ENCODE assay signal across 14 cellular contexts in genomic region chr4:99447513-99447912, GRCh38. TPM values are rescaled to one million over a fixed set of nuclear protein-coding genes. Genes with fewer than 3 reads are reported as not detected.
DNase-seq lines count a peak whose midpoint lies in the region; ATAC-seq and TF ChIP-seq lines count a peak whose summit lies in the region.
"Had no signal": no experiment of that assay in that cellular context is flagged by ENCODE, and none has a peak within 500 bp of the region (broad histone marks: within the 10 kb centered on the region; RNA-seq: fewer than 3 reads in every experiment).

No MANE protein-coding gene starts in this region.

- H3K9me3 Mint-ChIP-seq in endothelial cell (ENCODE audit: unreplicated experiment) = no peaks in the 10 kb centered on the region
- H3K9me3 Mint-ChIP-seq in natural killer cell = peaks cover 5 to 8% of the 10 kb centered on the region in 2 donors

- 80 to 95% methylated on average over 1 to 2 of the region's 3 CpGs for WGBS in ectodermal cell, 2 experiments
- 94% methylated on average over 3 of the region's 3 CpGs for whole genome bisulfite sequencing in SK-N-SH (ENCODE audit: low lambda C conversion rate)

- intact Hi-C loops in natural killer cell (cut with micrococcal nuclease) = no loop called here

- H4K20me1 ChIP-seq in SK-N-SH (ENCODE audit: insufficient read depth) = no peaks in the 10 kb centered on the region

- no peak overlapping the region for H3K9ac ChIP-seq in SK-N-SH

- TF ChIP-seq CTCF in endothelial cell (IDR thresholded peaks at IDR 0.05; ENCODE audit: unreplicated experiment) (no peak), SK-N-SH (IDR thresholded peaks at IDR 0.05) (no peak), natural killer cell (IDR thresholded peaks at IDR 0.05) (no peak)

- H3K36me3 ChIP-seq in ectodermal cell (ENCODE audit: control insufficient read depth, insufficient read depth, low read length) (no peaks in the 10 kb centered on the region), SK-N-SH (replicated peaks in 1 of 2; ENCODE audit: control insufficient read depth in 1 of 2, insufficient read depth in 2 of 2, low read length in 1 of 2) (no peaks in the 10 kb centered on the region)

- peak overlapping the region; percentile 45 for H3K27ac ChIP-seq in ectodermal cell (ENCODE audit: insufficient read depth, low read depth, low read length, poor library complexity, severe bottlenecking)
- H3K27ac ChIP-seq in SK-N-SH (ENCODE audit: low read depth in 2 of 2, low read length in 1 of 2) = no peak overlapping the region
- H3K27ac ChIP-seq: coronary artery had no signal

- no peaks in the 10 kb centered on the region for H3K36me3 Mint-ChIP-seq in endothelial cell (ENCODE audit: low read depth, unreplicated experiment)
- H3K36me3 Mint-ChIP-seq in natural killer cell = peaks cover 7% of the 10 kb centered on the region

- ATAC-seq in GM18508 (IDR thresholded peaks at IDR 0.05; ENCODE audit: insufficient read depth, unreplicated experiment) (peak; percentile 28), GM21447 (IDR thresholded peaks at IDR 0.05; ENCODE audit: unreplicated experiment) (peak; percentile 6), HG03159 (IDR thresholded peaks at IDR 0.05; ENCODE audit: unreplicated experiment) (peak; percentile 40), natural killer cell (no peak)

- no peak overlapping the region for H3K4me3 Mint-ChIP-seq in endothelial cell (ENCODE audit: unreplicated experiment)
- H3K4me3 Mint-ChIP-seq in natural killer cell = no peak overlapping the region
- H3K4me3 Mint-ChIP-seq: activated CD4-positive, alpha-beta T cell treated with anti-CD3 and anti-CD28 coated beads, Interleukin-2, amount 10 ng/mL, durations not matched to agents 7 days and 5 days; activated naive CD8-positive, alpha-beta T cell; stimulated activated naive CD8-positive, alpha-beta T cell treated with anti-CD3 and anti-CD28 coated beads, Interleukin-15, Interleukin-2, amounts not matched to agents 100 ng/mL and 50 ng/mL, for 24 hours had no signal

- POLR2A ChIA-PET in SK-N-SH (lab: Yijun Ruan, JAX) = no interaction called here

- H3K9me3 ChIP-seq in ectodermal cell (ENCODE audit: control insufficient read depth, low read length) = no peaks in the 10 kb centered on the region
- H3K9me3 ChIP-seq in SK-N-SH = no peaks in the 10 kb centered on the region

- H3K27ac Mint-ChIP-seq in endothelial cell (ENCODE audit: unreplicated experiment) (no peak overlapping the region), natural killer cell (no peak overlapping the region)
- H3K27ac Mint-ChIP-seq: activated CD4-positive, alpha-beta T cell treated with anti-CD3 and anti-CD28 coated beads, Interleukin-2, amount 10 ng/mL, durations not matched to agents 7 days and 5 days; activated naive CD8-positive, alpha-beta T cell; stimulated activated naive CD8-positive, alpha-beta T cell treated with anti-CD3 and anti-CD28 coated beads, Interleukin-15, Interleukin-2, amounts not matched to agents 100 ng/mL and 50 ng/mL, for 24 hours had no signal

- H2AFZ ChIP-seq in SK-N-SH (ENCODE audit: low read depth) = no peak overlapping the region

- no peak for TF ChIP-seq RAD21 in SK-N-SH (IDR thresholded peaks at IDR 0.05; ENCODE audit: low read length)

- H3K4me1 Mint-ChIP-seq in endothelial cell (ENCODE audit: unreplicated experiment) (no peaks in the 10 kb centered on the region), natural killer cell (no peaks in the 10 kb centered on the region)

- H3F3A ChIP-seq in SK-N-SH (replicated peaks; ENCODE audit: insufficient read depth) = no peaks in the 10 kb centered on the region

- no peaks in the 10 kb centered on the region for H3K79me2 ChIP-seq in SK-N-SH (ENCODE audit: insufficient read depth)

- H3K27me3 ChIP-seq in ectodermal cell (ENCODE audit: control insufficient read depth, insufficient read depth, low read length, poor library complexity, severe bottlenecking) (no peaks in the 10 kb centered on the region), SK-N-SH (ENCODE audit: insufficient read depth) (no peaks in the 10 kb centered on the region)

- peaks cover 1% of the 10 kb centered on the region for H3K27me3 Mint-ChIP-seq in endothelial cell (ENCODE audit: unreplicated experiment)
- peaks cover 7 to 10% of the 10 kb centered on the region in 2 donors for H3K27me3 Mint-ChIP-seq in natural killer cell (ENCODE audit: low read depth in 2 of 2)

- TF ChIP-seq EP300 in SK-N-SH (IDR thresholded peaks at IDR 0.05; ENCODE audit: borderline replicate concordance in 1 of 2, low read depth in 1 of 2, low read length in 1 of 2) = no peak

- H3K4me2 ChIP-seq in SK-N-SH = no peak overlapping the region

- H3K4me1 ChIP-seq in ectodermal cell (ENCODE audit: control insufficient read depth, insufficient read depth, low read length) = no peaks in the 10 kb centered on the region
- H3K4me1 ChIP-seq in SK-N-SH (ENCODE audit: control insufficient read depth in 1 of 2, insufficient read depth in 2 of 2, low read depth in 1 of 2, low read length in 1 of 2) = no peaks in the 10 kb centered on the region

- H3K9me2 ChIP-seq in SK-N-SH = no peaks in the 10 kb centered on the region

- DNase-seq in NCI-H1436 treated with DMSO at 0.1 percent for 48 hours (lab: John Stamatoyannopoulos, UW) (no peak), endothelial cell (ENCODE audit: low spot score) (no peak), SK-N-SH (no peak), natural killer cell (no peak)
- DNase-seq: activated CD4-positive, alpha-beta T cell treated with anti-CD3 and anti-CD28 coated beads, Interleukin-2, amount 10 ng/mL, durations not matched to agents 7 days and 5 days; foreskin melanocyte; nucleus accumbens had no signal

- H3K4me3 ChIP-seq in ectodermal cell (ENCODE audit: insufficient read depth, low read depth, low read length) = no peak overlapping the region
- H3K4me3 ChIP-seq in SK-N-SH (ENCODE audit: low read depth in 2 of 2, low read length in 1 of 2) = no peak overlapping the region
- H3K4me3 ChIP-seq: coronary artery had no signal

- CTCF ChIA-PET in SK-N-SH (lab: Yijun Ruan, JAX) = interaction anchor here (0.7 kb wide), 1 partner anchor 1762 kb away, joined by 3 read pairs; no protein-coding TSS in a partner anchor

TF ChIP-seq in SK-N-SH, 30 proteins besides CTCF, POLR2A, EP300 and RAD21:
- TF ChIP-seq MEF2A (IDR thresholded peaks at IDR 0.05; ENCODE audit: borderline replicate concordance, low read depth) (no peak), YY1 (IDR thresholded peaks at IDR 0.05; ENCODE audit: low read depth) (no peak), JUND (IDR thresholded peaks at IDR 0.05) (no peak), FOXJ3 (CRISPR knock-in tag; IDR thresholded peaks at IDR 0.05) (no peak), ELF1 (IDR thresholded peaks at IDR 0.05) (no peak), FOXM1 (IDR thresholded peaks at IDR 0.05; ENCODE audit: low read depth) (no peak), RFX5 (IDR thresholded peaks at IDR 0.05; ENCODE audit: low read length) (no peak), NFIC (IDR thresholded peaks at IDR 0.05; ENCODE audit: borderline replicate concordance) (no peak)
TF ChIP-seq in SK-N-SH: peak in this region for 0.

RNA-seq across cellular contexts. Expression of gene ADH7, which starts 12.4 kb away (rescaled TPM):
- polyA plus RNA-seq in ectodermal cell (2013, experiment 1 of 4) = not detected
- not detected for polyA plus RNA-seq in ectodermal cell (2013, experiment 2 of 4)
- polyA plus RNA-seq in ectodermal cell (2013, experiment 3 of 4) = not detected
- not detected for polyA plus RNA-seq in ectodermal cell (2013, experiment 4 of 4)
- total RNA-seq in endothelial cell (ENCODE audit: unreplicated experiment) (not detected), natural killer cell (not detected)
- not detected in 2 replicates for polyA plus RNA-seq in SK-N-SH (2012; rRNA removed)
- polyA plus RNA-seq in SK-N-SH (2012; cell fraction: cytosol; rRNA removed) = not detected in 2 replicates
- not detected in 2 replicates for polyA plus RNA-seq in SK-N-SH (2012; cell fraction: nucleus; rRNA removed)
- total RNA-seq: activated CD4-positive, alpha-beta T cell treated with anti-CD3 and anti-CD28 coated beads, Interleukin-2, amount 10 ng/mL, durations not matched to agents 7 days and 5 days had no signal

Comparison
In these comparisons a context has a peak if more than half of its experiments do, and no peak if none do; other contexts are left out.
1. ATAC-seq: peak in GM18508 (single experiment), GM21447 (single experiment) and HG03159 (single experiment); none in natural killer cell (0 of 3).